Comparison of ENCODE assay signal across 19 cellular contexts in genomic region chr19:623175-623916, GRCh38. TPM values are rescaled to one million over a fixed set of nuclear protein-coding genes. Genes with fewer than 3 reads are reported as not detected.
DNase-seq lines count a peak whose midpoint lies in the region; ATAC-seq, FAIRE-seq and TF ChIP-seq lines count a peak whose summit lies in the region.
"Had no signal": no experiment of that assay in that cellular context is flagged by ENCODE, and none has a peak within 500 bp of the region (broad histone marks: within the 10 kb centered on the region; RNA-seq: fewer than 3 reads in every experiment).

No MANE protein-coding gene starts in this region.

- no peaks in the 10 kb centered on the region for H3K4me1 ChIP-seq in HepG2 (ENCODE audit: insufficient read depth, low read length)
- H3K4me1 ChIP-seq in right lobe of liver: no peaks in the 10 kb centered on the region
- H3K4me1 ChIP-seq in osteoblast (ENCODE audit: insufficient read depth, low read length): peaks cover 6% of the 10 kb centered on the region

- TF ChIP-seq POLR2A in HepG2 (IDR thresholded peaks at IDR 0.05; ENCODE audit: insufficient read depth in 1 of 2, low read depth in 2 of 2, low read length in 2 of 2): no peak
- no peak for TF ChIP-seq POLR2A in right lobe of liver (IDR thresholded peaks at IDR 0.05)
- no peak for TF ChIP-seq POLR2A in GM12892 (IDR thresholded peaks at IDR 0.05; ENCODE audit: low read depth, low read length)

- CTCF ChIA-PET in HepG2 (lab: Yijun Ruan, JAX; ENCODE audit: low intra/inter-chr PET ratio, low total read pairs): no interaction called here

- H3K4me3 ChIP-seq in HepG2 (replicated peaks in 1 of 3; ENCODE audit: insufficient read depth in 1 of 3, low read depth in 2 of 3, low read length in 3 of 3) (no peak overlapping the region), right lobe of liver (no peak overlapping the region), osteoblast (ENCODE audit: insufficient read depth, low read length) (no peak overlapping the region)
- H3K4me3 ChIP-seq: GM12878, MG63 had no signal

- no peak overlapping the region for H3K27ac Mint-ChIP-seq in chondrocyte (ENCODE audit: unreplicated experiment)
- no peak overlapping the region for H3K27ac Mint-ChIP-seq in stimulated activated memory B cell treated with anti-CD40 and anti-IgM and Interleukin-4, amounts not matched to agents 10 μg/mL and 1 μg/mL and 100 μg/mL, for 72 hours

- intact Hi-C loops in HepG2 (cut with micrococcal nuclease; ENCODE audit: unreplicated experiment): no loop called here
- intact Hi-C loops in right lobe of liver (cut with DNase I): no loop called here

- H3K36me3 ChIP-seq in HepG2 (replicated peaks in 1 of 2; ENCODE audit: control insufficient read depth in 1 of 2, insufficient read depth in 2 of 2, low read length in 2 of 2): peaks cover 8 to 33% of the 10 kb centered on the region in 2 experiments
- H3K36me3 ChIP-seq in right lobe of liver: peaks cover 0 to 52% (median 16%) of the 10 kb centered on the region in 4 donors
- peaks cover 19% of the 10 kb centered on the region for H3K36me3 ChIP-seq in osteoblast (ENCODE audit: insufficient read depth, low read length)
- H3K36me3 ChIP-seq: MG63 had no signal

- no peak for TF ChIP-seq RAD21 in HepG2 (CRISPR knock-in tag; IDR thresholded peaks at IDR 0.05)

- H4K20me1 ChIP-seq in HepG2 (ENCODE audit: insufficient read depth, low read length) (no peaks in the 10 kb centered on the region), osteoblast (ENCODE audit: insufficient read depth, low read length) (peaks cover 19% of the 10 kb centered on the region)

- POLR2A ChIA-PET in HepG2 (lab: Yijun Ruan, JAX): no interaction called here

- TF ChIP-seq EP300 in HepG2 (IDR thresholded peaks at IDR 0.05; ENCODE audit: low read depth in 2 of 2, low read length in 2 of 2) (no peak), HepG2 (CRISPR knock-in tag; IDR thresholded peaks at IDR 0.05; ENCODE audit: borderline replicate concordance) (no peak)

- H3K9me3 ChIP-seq in HepG2 (ENCODE audit: low read length): no peaks in the 10 kb centered on the region
- H3K9me3 ChIP-seq in right lobe of liver: no peaks in the 10 kb centered on the region
- no peaks in the 10 kb centered on the region for H3K9me3 ChIP-seq in osteoblast (ENCODE audit: low read depth, low read length)
- H3K9me3 ChIP-seq: MG63 had no signal

- H3K27ac ChIP-seq in HepG2 (ENCODE audit: extremely low read length, insufficient read depth, low read length) (no peak overlapping the region), right lobe of liver (no peak overlapping the region), osteoblast (ENCODE audit: low read depth, low read length) (peak overlapping the region; percentile 69)
- H3K27ac ChIP-seq: 22Rv1 had no signal

- whole genome bisulfite sequencing in HepG2 (ENCODE audit: low lambda C conversion rate): 94% methylated on average over 23 of the region's 44 CpGs
- WGBS in right lobe of liver (ENCODE audit: insufficient coverage, low coverage, low lambda C conversion rate, missing lambda C conversion rate): 70% methylated on average over 2 of the region's 44 CpGs

- H2AFZ ChIP-seq in HepG2 (ENCODE audit: low read length): no peak overlapping the region
- H2AFZ ChIP-seq in osteoblast (ENCODE audit: low read length): no peak overlapping the region

- TF ChIP-seq CTCF in HepG2 (CRISPR knock-in tag; IDR thresholded peaks at IDR 0.05) (no peak), right lobe of liver (IDR thresholded peaks at IDR 0.05) (no peak), chondrocyte (IDR thresholded peaks at IDR 0.05) (no peak), osteoblast (IDR thresholded peaks at IDR 0.05; ENCODE audit: extremely low read depth, low read depth, low read length) (no peak)

- no peaks in the 10 kb centered on the region for H3K9me3 Mint-ChIP-seq in chondrocyte (ENCODE audit: low read depth)
- no peaks in the 10 kb centered on the region for H3K9me3 Mint-ChIP-seq in stimulated activated memory B cell treated with anti-CD40 and anti-IgM and Interleukin-4, amounts not matched to agents 10 μg/mL and 1 μg/mL and 100 μg/mL, for 72 hours
- H3K9me3 Mint-ChIP-seq: CD4-positive, CD25-positive, alpha-beta regulatory T cell had no signal

- FAIRE-seq in HepG2 (lab: Jason Lieb, UNC) (no peak), GM12892 (lab: Jason Lieb, UNC) (no peak)
- FAIRE-seq: GM12878, GM19239 had no signal

- peaks cover 7% of the 10 kb centered on the region for H3K36me3 Mint-ChIP-seq in chondrocyte (ENCODE audit: low read depth)
- peaks cover 40% of the 10 kb centered on the region for H3K36me3 Mint-ChIP-seq in stimulated activated memory B cell treated with anti-CD40 and anti-IgM and Interleukin-4, amounts not matched to agents 10 μg/mL and 1 μg/mL and 100 μg/mL, for 72 hours

- ATAC-seq in HepG2: no peak
- no peak for ATAC-seq in right lobe of liver
- ATAC-seq in stimulated activated memory B cell treated with anti-CD40 and anti-IgM and Interleukin-4, amounts not matched to agents 10 μg/mL and 1 μg/mL and 100 μg/mL, for 72 hours: no peak
- no peak for ATAC-seq in HG03280 (IDR thresholded peaks at IDR 0.05; ENCODE audit: unreplicated experiment)
- ATAC-seq in esophagus mucosa: no peak
- ATAC-seq: GM12878, PC-3 had no signal

- H3K4me2 ChIP-seq in HepG2 (ENCODE audit: low read depth, low read length) (no peak overlapping the region), osteoblast (ENCODE audit: insufficient read depth, low read length) (peak overlapping the region; percentile 28)

- H3K27me3 Mint-ChIP-seq in chondrocyte (ENCODE audit: low read depth): no peaks in the 10 kb centered on the region
- H3K27me3 Mint-ChIP-seq in stimulated activated memory B cell treated with anti-CD40 and anti-IgM and Interleukin-4, amounts not matched to agents 10 μg/mL and 1 μg/mL and 100 μg/mL, for 72 hours: no peaks in the 10 kb centered on the region
- H3K27me3 Mint-ChIP-seq: CD4-positive, CD25-positive, alpha-beta regulatory T cell had no signal

- in situ Hi-C loops in HepG2 (cut with HindIII; ENCODE audit: extremely low pct_ligation_motif_present, low pct_unique_long_range_greater_than_20kb): no loop called here

- peaks cover 15% of the 10 kb centered on the region for H3K4me1 Mint-ChIP-seq in chondrocyte (ENCODE audit: low read depth)
- peaks cover 4% of the 10 kb centered on the region for H3K4me1 Mint-ChIP-seq in stimulated activated memory B cell treated with anti-CD40 and anti-IgM and Interleukin-4, amounts not matched to agents 10 μg/mL and 1 μg/mL and 100 μg/mL, for 72 hours

- H3K27me3 ChIP-seq in HepG2 (ENCODE audit: control insufficient read depth in 1 of 2, insufficient read depth in 2 of 2, low read length in 2 of 2): no peaks in the 10 kb centered on the region
- H3K27me3 ChIP-seq in right lobe of liver: no peaks in the 10 kb centered on the region
- H3K27me3 ChIP-seq in osteoblast (ENCODE audit: insufficient read depth, low read length): no peaks in the 10 kb centered on the region
- H3K27me3 ChIP-seq: MG63 had no signal

- H3K4me3 Mint-ChIP-seq in chondrocyte (ENCODE audit: unreplicated experiment): no peak overlapping the region
- no peak overlapping the region for H3K4me3 Mint-ChIP-seq in stimulated activated memory B cell treated with anti-CD40 and anti-IgM and Interleukin-4, amounts not matched to agents 10 μg/mL and 1 μg/mL and 100 μg/mL, for 72 hours
- H3K4me3 Mint-ChIP-seq: CD4-positive, CD25-positive, alpha-beta regulatory T cell had no signal

- DNase-seq in HepG2 (ENCODE audit: low spot score) (no peak), right lobe of liver (no peak), chondrocyte (ENCODE audit: low spot score) (peak; percentile 88), osteoblast (ENCODE audit: insufficient read length, low spot score, missing footprints) (no peak), GM12892 (ENCODE audit: insufficient read length) (no peak)
- DNase-seq: CD4-positive, CD25-positive, alpha-beta regulatory T cell; DMS79; MG63; NCI-H1105 treated with DMSO at 0.1 percent for 48 hours; NCI-H187; NCI-H69; PC-3 had no signal

- no TSS peak for BruUV-seq in HepG2 (replicated peaks; lab: Mats Ljungman, UMichigan)

- H3K79me2 ChIP-seq in HepG2 (ENCODE audit: insufficient read depth, low read length) (peaks cover 2% of the 10 kb centered on the region), osteoblast (ENCODE audit: insufficient read depth, low read length) (no peaks in the 10 kb centered on the region)

- H3K9ac ChIP-seq in HepG2 (ENCODE audit: insufficient read depth, low read depth, low read length): no peak overlapping the region

RNA-seq across cellular contexts. Expression of gene POLRMT, which starts 10.0 kb away (rescaled TPM):
- 52.5 and 78.0 TPM in 2 replicates for total RNA-seq in HepG2 (2016; rRNA removed; fragmentation: Illumina TruSeq; extraction: Trizol)
- total RNA-seq in HepG2 (2016; cell fraction: cytosol; rRNA removed; fragmentation: Illumina TruSeq; extraction: Trizol; ENCODE audit: low read depth): 14.6 and 16.3 TPM in 2 replicates
- 49.1 and 82.6 TPM in 2 replicates for total RNA-seq in HepG2 (2016; cell fraction: insoluble cytoplasmic fraction; rRNA removed; fragmentation: Illumina TruSeq; extraction: Trizol)
- 30.6 and 32.9 TPM in 2 replicates for total RNA-seq in HepG2 (2016; cell fraction: membrane; rRNA removed; fragmentation: Illumina TruSeq; extraction: Trizol)
- total RNA-seq in HepG2 (2016; cell fraction: nucleus; rRNA removed; fragmentation: Illumina TruSeq; extraction: Trizol): 53.4 and 70.1 TPM in 2 replicates
- polyA plus RNA-seq in HepG2 (2011; rRNA removed): 101 and 114 TPM in 2 replicates
- polyA plus RNA-seq in HepG2 (2011; cell fraction: cytosol; rRNA removed): 20.8 and 36.5 TPM in 2 replicates
- polyA plus RNA-seq in HepG2 (2011; cell fraction: nucleus; rRNA removed): 255 and 333 TPM in 2 replicates
- polyA plus RNA-seq in HepG2 (2012): 52.2 and 65.7 TPM in 2 replicates
- polyA plus RNA-seq in HepG2 (2016; cell fraction: cytosol; fragmentation: Illumina TruSeq; extraction: Trizol; ENCODE audit: low read depth): 16.5 and 17.7 TPM in 2 replicates
- polyA plus RNA-seq in HepG2 (2016; cell fraction: insoluble cytoplasmic fraction; fragmentation: Illumina TruSeq; extraction: Trizol; ENCODE audit: low read depth): 70.9 and 71.7 TPM in 2 replicates
- polyA plus RNA-seq in HepG2 (2016; cell fraction: membrane; fragmentation: Illumina TruSeq; extraction: Trizol; ENCODE audit: low read depth): 34.9 and 37.3 TPM in 2 replicates
- polyA plus RNA-seq in HepG2 (2016; cell fraction: nucleus; fragmentation: Illumina TruSeq; extraction: Trizol; ENCODE audit: insufficient read depth, low read depth): 138 and 146 TPM in 2 replicates
- polyA minus RNA-seq in HepG2 (2011; rRNA and poly(A)+ RNA removed; ENCODE audit: low replicate concordance): 247 and 377 TPM in 2 replicates
- 67.1 and 69.6 TPM in 2 replicates for polyA minus RNA-seq in HepG2 (2011; cell fraction: cytosol; rRNA and poly(A)+ RNA removed)
- 37.9 and 42.3 TPM in 2 replicates for polyA minus RNA-seq in HepG2 (2011; cell fraction: nucleus; rRNA and poly(A)+ RNA removed)
- 10 to 100 TPM; 25.9 to 42.9 (median 33.3) TPM for total RNA-seq in right lobe of liver
- 27.3 to 35.8 TPM (median 35.5 TPM) in 3 replicates for total RNA-seq in chondrocyte
- total RNA-seq in osteoblast: 16.6 and 18.6 TPM in 2 replicates
- polyA plus RNA-seq in GM12892 (2012; ENCODE audit: missing spikeins): 30.7 TPM
- total RNA-seq in esophagus mucosa: 24.5 TPM

RNA-seq across cellular contexts. Expression of gene FGF22, which starts 16.3 kb away (rescaled TPM):
- total RNA-seq in HepG2 (2016; rRNA removed; fragmentation: Illumina TruSeq; extraction: Trizol) (0.24 TPM in 1 of 2 replicates, not detected in the other), right lobe of liver (under 1 TPM in 1 of 6 experiments, not detected in 5; 0.15 TPM), chondrocyte (not detected in 3 replicates), osteoblast (not detected in 2 replicates), esophagus mucosa (0.12 TPM)
- not detected in 2 replicates for total RNA-seq in HepG2 (2016; cell fraction: cytosol; rRNA removed; fragmentation: Illumina TruSeq; extraction: Trizol; ENCODE audit: low read depth)
- 0.09 TPM in 1 of 2 replicates, not detected in the other for total RNA-seq in HepG2 (2016; cell fraction: insoluble cytoplasmic fraction; rRNA removed; fragmentation: Illumina TruSeq; extraction: Trizol)
- total RNA-seq in HepG2 (2016; cell fraction: membrane; rRNA removed; fragmentation: Illumina TruSeq; extraction: Trizol): 0.17 and 0.19 TPM in 2 replicates
- total RNA-seq in HepG2 (2016; cell fraction: nucleus; rRNA removed; fragmentation: Illumina TruSeq; extraction: Trizol): not detected in 2 replicates
- polyA plus RNA-seq in HepG2 (2011; rRNA removed): 0.07 TPM in 1 of 2 replicates, not detected in the other
- not detected in 2 replicates for polyA plus RNA-seq in HepG2 (2011; cell fraction: cytosol; rRNA removed)
- not detected in 2 replicates for polyA plus RNA-seq in HepG2 (2011; cell fraction: nucleus; rRNA removed)
- 0.09 and 0.27 TPM in 2 replicates for polyA plus RNA-seq in HepG2 (2012)
- 0.08 and 0.16 TPM in 2 replicates for polyA plus RNA-seq in HepG2 (2016; cell fraction: cytosol; fragmentation: Illumina TruSeq; extraction: Trizol; ENCODE audit: low read depth)
- polyA plus RNA-seq in HepG2 (2016; cell fraction: insoluble cytoplasmic fraction; fragmentation: Illumina TruSeq; extraction: Trizol; ENCODE audit: low read depth): not detected in 2 replicates
- 0.13 TPM in 1 of 2 replicates, not detected in the other for polyA plus RNA-seq in HepG2 (2016; cell fraction: membrane; fragmentation: Illumina TruSeq; extraction: Trizol; ENCODE audit: low read depth)
- 0.33 TPM in 1 of 2 replicates, not detected in the other for polyA plus RNA-seq in HepG2 (2016; cell fraction: nucleus; fragmentation: Illumina TruSeq; extraction: Trizol; ENCODE audit: insufficient read depth, low read depth)
- polyA minus RNA-seq in HepG2 (2011; rRNA and poly(A)+ RNA removed; ENCODE audit: low replicate concordance): not detected in 2 replicates
- not detected in 2 replicates for polyA minus RNA-seq in HepG2 (2011; cell fraction: cytosol; rRNA and poly(A)+ RNA removed)
- not detected in 2 replicates for polyA minus RNA-seq in HepG2 (2011; cell fraction: nucleus; rRNA and poly(A)+ RNA removed)
- polyA plus RNA-seq in GM12892 (2012; ENCODE audit: missing spikeins): 0.17 TPM
- total RNA-seq: G401, GM12878 had no signal

RNA-seq across cellular contexts. Expression of gene HCN2, which starts 33.7 kb away (rescaled TPM):
- total RNA-seq in HepG2 (2016; rRNA removed; fragmentation: Illumina TruSeq; extraction: Trizol): not detected in 2 replicates
- total RNA-seq in HepG2 (2016; cell fraction: cytosol; rRNA removed; fragmentation: Illumina TruSeq; extraction: Trizol; ENCODE audit: low read depth): not detected in 2 replicates
- not detected in 2 replicates for total RNA-seq in HepG2 (2016; cell fraction: insoluble cytoplasmic fraction; rRNA removed; fragmentation: Illumina TruSeq; extraction: Trizol)
- 0.03 TPM in 1 of 2 replicates, not detected in the other for total RNA-seq in HepG2 (2016; cell fraction: membrane; rRNA removed; fragmentation: Illumina TruSeq; extraction: Trizol)
- not detected in 2 replicates for total RNA-seq in HepG2 (2016; cell fraction: nucleus; rRNA removed; fragmentation: Illumina TruSeq; extraction: Trizol)
- 0.01 and 0.05 TPM in 2 replicates for polyA plus RNA-seq in HepG2 (2011; rRNA removed)
- polyA plus RNA-seq in HepG2 (2011; cell fraction: cytosol; rRNA removed): 0.07 and 0.09 TPM in 2 replicates
- polyA plus RNA-seq in HepG2 (2011; cell fraction: nucleus; rRNA removed): 0.19 and 0.24 TPM in 2 replicates
- polyA plus RNA-seq in HepG2 (2012): 0.15 and 0.39 TPM in 2 replicates
- 0.07 TPM in 1 of 2 replicates, not detected in the other for polyA plus RNA-seq in HepG2 (2016; cell fraction: cytosol; fragmentation: Illumina TruSeq; extraction: Trizol; ENCODE audit: low read depth)
- not detected in 2 replicates for polyA plus RNA-seq in HepG2 (2016; cell fraction: insoluble cytoplasmic fraction; fragmentation: Illumina TruSeq; extraction: Trizol; ENCODE audit: low read depth)
- polyA plus RNA-seq in HepG2 (2016; cell fraction: membrane; fragmentation: Illumina TruSeq; extraction: Trizol; ENCODE audit: low read depth): 0.05 TPM in 1 of 2 replicates, not detected in the other
- not detected in 2 replicates for polyA plus RNA-seq in HepG2 (2016; cell fraction: nucleus; fragmentation: Illumina TruSeq; extraction: Trizol; ENCODE audit: insufficient read depth, low read depth)
- 0.16 and 9.3 TPM in 2 replicates for polyA minus RNA-seq in HepG2 (2011; rRNA and poly(A)+ RNA removed; ENCODE audit: low replicate concordance)
- not detected in 2 replicates for polyA minus RNA-seq in HepG2 (2011; cell fraction: cytosol; rRNA and poly(A)+ RNA removed)
- polyA minus RNA-seq in HepG2 (2011; cell fraction: nucleus; rRNA and poly(A)+ RNA removed): not detected in 2 replicates
- total RNA-seq in right lobe of liver: under 1 TPM in 5 of 6 experiments, not detected in 1; 0.05 to 0.27 (median 0.09) TPM
- total RNA-seq in chondrocyte: 6.2 to 6.8 TPM (median 6.7 TPM) in 3 replicates
- 1.2 and 1.4 TPM in 2 replicates for total RNA-seq in osteoblast
- 0.47 TPM for polyA plus RNA-seq in GM12892 (2012; ENCODE audit: missing spikeins)
- 0.48 TPM for total RNA-seq in esophagus mucosa
- polyA plus RNA-seq: CD4-positive, CD25-positive, alpha-beta regulatory T cell had no signal

RNA-seq across cellular contexts. Expression of gene RNF126, which starts 39.7 kb away (rescaled TPM):
- 18.5 and 34.0 TPM in 2 replicates for total RNA-seq in HepG2 (2016; rRNA removed; fragmentation: Illumina TruSeq; extraction: Trizol)
- 60.7 and 62.9 TPM in 2 replicates for total RNA-seq in HepG2 (2016; cell fraction: cytosol; rRNA removed; fragmentation: Illumina TruSeq; extraction: Trizol; ENCODE audit: low read depth)
- total RNA-seq in HepG2 (2016; cell fraction: insoluble cytoplasmic fraction; rRNA removed; fragmentation: Illumina TruSeq; extraction: Trizol): 14.0 and 32.5 TPM in 2 replicates
- total RNA-seq in HepG2 (2016; cell fraction: membrane; rRNA removed; fragmentation: Illumina TruSeq; extraction: Trizol): 51.8 and 70.5 TPM in 2 replicates
- 20.4 and 26.7 TPM in 2 replicates for total RNA-seq in HepG2 (2016; cell fraction: nucleus; rRNA removed; fragmentation: Illumina TruSeq; extraction: Trizol)
- polyA plus RNA-seq in HepG2 (2011; rRNA removed): 23.2 and 24.6 TPM in 2 replicates
- polyA plus RNA-seq in HepG2 (2011; cell fraction: cytosol; rRNA removed): 21.4 and 33.6 TPM in 2 replicates
- 96.9 and 98.7 TPM in 2 replicates for polyA plus RNA-seq in HepG2 (2011; cell fraction: nucleus; rRNA removed)
- polyA plus RNA-seq in HepG2 (2012): 47.4 and 51.2 TPM in 2 replicates
- polyA plus RNA-seq in HepG2 (2016; cell fraction: cytosol; fragmentation: Illumina TruSeq; extraction: Trizol; ENCODE audit: low read depth): 83.7 and 90.8 TPM in 2 replicates
- 29.9 and 39.9 TPM in 2 replicates for polyA plus RNA-seq in HepG2 (2016; cell fraction: insoluble cytoplasmic fraction; fragmentation: Illumina TruSeq; extraction: Trizol; ENCODE audit: low read depth)
- polyA plus RNA-seq in HepG2 (2016; cell fraction: membrane; fragmentation: Illumina TruSeq; extraction: Trizol; ENCODE audit: low read depth): 79.7 and 88.6 TPM in 2 replicates
- 75.9 and 77.0 TPM in 2 replicates for polyA plus RNA-seq in HepG2 (2016; cell fraction: nucleus; fragmentation: Illumina TruSeq; extraction: Trizol; ENCODE audit: insufficient read depth, low read depth)
- 10.7 and 26.6 TPM in 2 replicates for polyA minus RNA-seq in HepG2 (2011; rRNA and poly(A)+ RNA removed; ENCODE audit: low replicate concordance)
- polyA minus RNA-seq in HepG2 (2011; cell fraction: cytosol; rRNA and poly(A)+ RNA removed): 18.3 and 21.9 TPM in 2 replicates
- polyA minus RNA-seq in HepG2 (2011; cell fraction: nucleus; rRNA and poly(A)+ RNA removed): 28.0 and 36.3 TPM in 2 replicates
- total RNA-seq in right lobe of liver: 10 to 100 TPM; 18.3 to 85.0 (median 28.8) TPM
- total RNA-seq in chondrocyte: 29.3 to 36.3 TPM (median 29.5 TPM) in 3 replicates
- 29.8 and 38.7 TPM in 2 replicates for total RNA-seq in osteoblast
- polyA plus RNA-seq in GM12892 (2012; ENCODE audit: missing spikeins): 13.0 TPM
- 53.0 TPM for total RNA-seq in esophagus mucosa

RNA-seq across cellular contexts. Expression of gene BSG, which starts 51.0 kb away (rescaled TPM):
- total RNA-seq in HepG2 (2016; rRNA removed; fragmentation: Illumina TruSeq; extraction: Trizol): 136 and 309 TPM in 2 replicates
- 81.8 and 84.4 TPM in 2 replicates for total RNA-seq in HepG2 (2016; cell fraction: cytosol; rRNA removed; fragmentation: Illumina TruSeq; extraction: Trizol; ENCODE audit: low read depth)
- 114 and 317 TPM in 2 replicates for total RNA-seq in HepG2 (2016; cell fraction: insoluble cytoplasmic fraction; rRNA removed; fragmentation: Illumina TruSeq; extraction: Trizol)
- total RNA-seq in HepG2 (2016; cell fraction: membrane; rRNA removed; fragmentation: Illumina TruSeq; extraction: Trizol): 96.0 and 109 TPM in 2 replicates
- total RNA-seq in HepG2 (2016; cell fraction: nucleus; rRNA removed; fragmentation: Illumina TruSeq; extraction: Trizol): 271 and 340 TPM in 2 replicates
- 754 and 1,057 TPM in 2 replicates for polyA plus RNA-seq in HepG2 (2011; rRNA removed)
- 595 and 749 TPM in 2 replicates for polyA plus RNA-seq in HepG2 (2011; cell fraction: cytosol; rRNA removed)
- polyA plus RNA-seq in HepG2 (2011; cell fraction: nucleus; rRNA removed): 561 and 615 TPM in 2 replicates
- polyA plus RNA-seq in HepG2 (2012): 926 and 933 TPM in 2 replicates
- polyA plus RNA-seq in HepG2 (2016; cell fraction: cytosol; fragmentation: Illumina TruSeq; extraction: Trizol; ENCODE audit: low read depth): 148 and 149 TPM in 2 replicates
- polyA plus RNA-seq in HepG2 (2016; cell fraction: insoluble cytoplasmic fraction; fragmentation: Illumina TruSeq; extraction: Trizol; ENCODE audit: low read depth): 179 and 219 TPM in 2 replicates
- 152 and 167 TPM in 2 replicates for polyA plus RNA-seq in HepG2 (2016; cell fraction: membrane; fragmentation: Illumina TruSeq; extraction: Trizol; ENCODE audit: low read depth)
- polyA plus RNA-seq in HepG2 (2016; cell fraction: nucleus; fragmentation: Illumina TruSeq; extraction: Trizol; ENCODE audit: insufficient read depth, low read depth): 760 and 837 TPM in 2 replicates
- 426 and 707 TPM in 2 replicates for polyA minus RNA-seq in HepG2 (2011; rRNA and poly(A)+ RNA removed; ENCODE audit: low replicate concordance)
- polyA minus RNA-seq in HepG2 (2011; cell fraction: cytosol; rRNA and poly(A)+ RNA removed): 369 and 454 TPM in 2 replicates
- 97.1 and 115 TPM in 2 replicates for polyA minus RNA-seq in HepG2 (2011; cell fraction: nucleus; rRNA and poly(A)+ RNA removed)
- 100 to 1,000 TPM in 4 of 6 experiments, 10 to 100 TPM in 2; 88.6 to 369 (median 124) TPM for total RNA-seq in right lobe of liver
- total RNA-seq in chondrocyte: 440 to 503 TPM (median 452 TPM) in 3 replicates
- total RNA-seq in osteoblast: 273 and 291 TPM in 2 replicates
- polyA plus RNA-seq in GM12892 (2012; ENCODE audit: missing spikeins): 135 TPM
- 320 TPM for total RNA-seq in esophagus mucosa
